Comparison of ENCODE assay signal across 1 cellular context in the genomic region with DNA sequence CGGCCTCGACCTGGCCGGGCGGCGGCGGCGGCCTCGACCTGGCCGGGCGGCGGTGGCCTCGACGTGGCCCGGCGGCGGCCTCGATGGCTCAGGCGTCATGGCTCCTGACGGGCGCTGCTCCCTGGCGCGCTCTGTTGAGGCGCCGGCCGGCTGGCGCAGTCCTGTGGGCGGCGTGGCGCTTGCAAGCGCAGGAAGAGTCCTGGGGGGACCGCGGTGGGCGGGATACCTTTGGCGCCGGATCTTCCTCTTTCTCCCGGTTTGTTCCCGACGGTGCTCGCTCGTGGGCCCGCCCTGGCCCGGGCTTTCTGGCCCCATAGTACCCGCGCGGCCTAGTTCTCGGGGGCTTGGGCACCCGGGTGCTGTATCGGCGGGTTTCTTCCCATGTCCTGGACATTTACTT. TPM values are rescaled to one million over a fixed set of nuclear protein-coding genes. Genes with fewer than 3 reads are reported as not detected.
"Had no signal": no experiment of that assay in that cellular context is flagged by ENCODE, and none has a peak within 500 bp of the region (broad histone marks: within the 10 kb centered on the region; RNA-seq: fewer than 3 reads in every experiment).

No MANE protein-coding gene starts in this region.

RNA-seq across cellular contexts. Expression of gene RGPD1, which starts 0.7 kb away (rescaled TPM):
- total RNA-seq: PC-3 had no signal
